ENCODE assay signal across 22 cellular contexts in the genomic region with DNA sequence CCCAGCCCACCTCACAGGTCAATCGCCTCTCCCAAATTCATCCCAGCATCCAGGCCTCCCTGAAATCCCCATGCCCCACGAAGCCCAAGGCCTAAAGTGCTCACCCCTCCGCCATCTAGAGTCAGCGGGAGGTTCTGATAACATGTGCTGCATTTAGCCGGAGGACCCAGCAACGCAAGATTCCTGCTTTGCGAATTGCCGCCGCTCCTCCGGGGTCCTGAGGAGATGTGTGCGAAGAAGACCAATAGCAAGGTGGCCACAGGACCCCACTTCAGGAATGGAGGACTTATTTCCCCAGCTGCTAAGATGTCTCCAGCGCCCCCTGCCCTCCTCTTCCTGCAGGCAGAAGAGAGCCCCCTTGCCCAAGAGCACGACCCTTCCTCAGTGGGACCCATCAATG.
"Had no signal": no experiment of that assay in that cellular context is flagged by ENCODE, and none has a peak within 500 bp of the region (broad histone marks: within the 10 kb centered on the region; RNA-seq: fewer than 3 reads in every experiment).

No MANE protein-coding gene starts in this region.

- H3K36me3 ChIP-seq: adrenal gland, ascending aorta, esophagus squamous epithelium, neutrophil, pancreas, right atrium auricular region, spleen, vagina had no signal

- H3K9me3 ChIP-seq: adrenal gland, ascending aorta, esophagus squamous epithelium, neutrophil, pancreas, psoas muscle, right atrium auricular region, spleen, testis, vagina had no signal

- H3K27me3 ChIP-seq: adrenal gland, ascending aorta, pancreas, right atrium auricular region, testis, vagina had no signal

- H3K4me3 ChIP-seq: adrenal gland, coronary artery, esophagus squamous epithelium, pancreas, psoas muscle, right atrium auricular region, spleen, vagina had no signal

- H3K4me1 ChIP-seq: adrenal gland, pancreas, right atrium auricular region, spleen, testis had no signal

- ATAC-seq: activated T-helper 17 cell treated with anti-CD3 and anti-CD28 coated beads, Interleukin-2, amount 50 U/mL, for 72 hours; left ventricle myocardium superior; natural killer cell; pancreas; psoas muscle had no signal

- H3K27ac ChIP-seq: adrenal gland, esophagus squamous epithelium, neutrophil, pancreas, psoas muscle, right atrium auricular region, spleen, testis, vagina had no signal

- DNase-seq: activated naive CD4-positive, alpha-beta T cell; activated T-cell treated with anti-CD3 and anti-CD28 coated beads, Interleukin-2, amount 50 U/mL, for 24 hours; adrenal gland; esophagus squamous epithelium; immature natural killer cell; kidney glomerular epithelial cell; left ventricle myocardium superior; mammary epithelial cell; midbrain; natural killer cell; pancreas; stimulated activated CD4-positive, alpha-beta T cell treated with anti-CD3 and anti-CD28 coated beads, Interleukin-4, amount 100 ng/mL, for 1 hour; stimulated activated naive CD4-positive, alpha-beta T cell; testis had no signal
